27 cellular contexts compared by ENCODE assay signal in the genomic region with DNA sequence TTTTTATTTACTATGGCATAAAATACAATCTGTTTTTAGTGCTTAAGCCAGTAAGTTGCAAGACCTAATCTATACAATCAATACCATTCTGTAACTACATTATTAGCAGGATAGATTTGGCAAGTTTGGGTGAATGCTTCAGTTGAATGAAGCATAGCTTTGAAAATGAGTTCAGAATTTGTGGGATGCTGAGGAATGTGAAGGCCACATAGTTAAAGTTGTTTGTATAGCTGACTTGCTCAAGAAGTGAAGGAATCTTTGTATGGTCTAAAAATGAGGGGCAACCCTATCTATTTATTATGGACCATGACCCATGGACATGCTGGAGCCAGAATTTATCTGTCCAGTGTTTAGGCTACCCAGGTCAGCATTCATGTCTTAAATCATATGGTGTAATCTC. TPM values are rescaled to one million over a fixed set of nuclear protein-coding genes. Genes with fewer than 3 reads are reported as not detected.
DNase-seq lines count a peak whose midpoint lies in the region; ATAC-seq, FAIRE-seq and TF ChIP-seq lines count a peak whose summit lies in the region.
"Had no signal": no experiment of that assay in that cellular context is flagged by ENCODE, and none has a peak within 500 bp of the region (broad histone marks: within the 10 kb centered on the region; RNA-seq: fewer than 3 reads in every experiment).

No MANE protein-coding gene starts in this region.

- TF ChIP-seq CTCF in astrocyte (IDR thresholded peaks at IDR 0.05; ENCODE audit: insufficient read depth, low read depth, low read length) (no peak), upper lobe of right lung (IDR thresholded peaks at IDR 0.05) (no peak), ascending aorta (IDR thresholded peaks at IDR 0.05) (no peak), progenitor cell of endocrine pancreas (IDR thresholded peaks at IDR 0.05; ENCODE audit: unreplicated experiment) (no peak)

- H3K4me1 Mint-ChIP-seq in astrocyte (ENCODE audit: low read depth, unreplicated experiment) (peaks cover 13% of the 10 kb centered on the region), progenitor cell of endocrine pancreas (ENCODE audit: low read depth) (peaks cover 3% of the 10 kb centered on the region)
- H3K4me1 Mint-ChIP-seq: B cell, H9 had no signal

- H3K27me3 Mint-ChIP-seq in astrocyte (ENCODE audit: low read depth, unreplicated experiment): no peaks in the 10 kb centered on the region
- H3K27me3 Mint-ChIP-seq in progenitor cell of endocrine pancreas: no peaks in the 10 kb centered on the region
- H3K27me3 Mint-ChIP-seq: IgD-negative memory B cell had no signal

- H3K4me3 ChIP-seq in astrocyte (ENCODE audit: insufficient read depth, low read depth, low read length) (no peak overlapping the region), upper lobe of right lung (no peak overlapping the region), ascending aorta (no peak overlapping the region)
- H3K4me3 ChIP-seq: GM23248, PC-9, SJCRH30 had no signal

- H3K4me1 ChIP-seq in astrocyte (ENCODE audit: insufficient read depth, low read length) (peaks cover 7% of the 10 kb centered on the region), upper lobe of right lung (peaks cover 9% of the 10 kb centered on the region), ascending aorta (no peaks in the 10 kb centered on the region)
- H3K4me1 ChIP-seq: Caco-2 had no signal

- ATAC-seq in upper lobe of right lung: no peak
- ATAC-seq in activated naive CD4-positive, alpha-beta T cell treated with anti-CD3 and anti-CD28 coated beads, Interleukin-2, amount 50 U/mL, for 72 hours: no peak
- ATAC-seq: CD8-positive, alpha-beta T cell; Right ventricle myocardium inferior; SK-N-SH treated with all-trans-retinoic acid at 6 μM for 48 hours had no signal

- DNase-seq in H54 (ENCODE audit: insufficient read length, low spot score) (no peak), astrocyte (ENCODE audit: low read depth) (peak; percentile 56), iris pigment epithelial cell (ENCODE audit: low read depth) (peak; percentile 66), upper lobe of right lung (no peak), ascending aorta (ENCODE audit: low spot score in 2 of 2) (no peak), progenitor cell of endocrine pancreas (ENCODE audit: low spot score, unreplicated experiment) (no peak)
- no peak for DNase-seq in activated naive CD4-positive, alpha-beta T cell treated with anti-CD3 and anti-CD28 coated beads, Interleukin-2, amount 50 U/mL, for 72 hours (ENCODE audit: low spot score in 2 of 2)
- DNase-seq: Caco-2; CD8-positive, alpha-beta T cell; EL; GF-D8; GM23248; H9; NCI-H1048; NCI-H1417; NCI-H1694; NCI-H2029 treated with DMSO at 0.1 percent for 48 hours; NCI-H446 treated with DMSO at 0.1 percent for 48 hours; NCI-H526 treated with DMSO at 0.1 percent for 48 hours; PC-9; SJCRH30 had no signal

- H3K27me3 ChIP-seq in astrocyte (ENCODE audit: insufficient read depth, low read length) (no peaks in the 10 kb centered on the region), upper lobe of right lung (no peaks in the 10 kb centered on the region), ascending aorta (no peaks in the 10 kb centered on the region)
- H3K27me3 ChIP-seq: SJCRH30 had no signal

- H3K27ac ChIP-seq in astrocyte (ENCODE audit: low read depth, low read length) (no peak overlapping the region), upper lobe of right lung (no peak overlapping the region), ascending aorta (no peak overlapping the region)
- H3K27ac ChIP-seq: C4-2B, GM23248, KMS-11, PC-9, SJCRH30 had no signal

- TF ChIP-seq POLR2A in H54 (IDR thresholded peaks at IDR 0.05; ENCODE audit: low read depth, low read length): no peak

- H3K36me3 ChIP-seq in astrocyte (ENCODE audit: insufficient read depth, low read length): no peaks in the 10 kb centered on the region
- H3K36me3 ChIP-seq in upper lobe of right lung: peaks cover 16% of the 10 kb centered on the region
- peaks cover 4 to 22% of the 10 kb centered on the region in 2 donors for H3K36me3 ChIP-seq in ascending aorta
- H3K36me3 ChIP-seq: SJCRH30 had no signal

- intact Hi-C loops in upper lobe of right lung (cut with DNase I) (no loop called here), ascending aorta (cut with DNase I) (no loop called here)

- no peak overlapping the region for H3K9ac ChIP-seq in astrocyte (ENCODE audit: low read length)
- H3K9ac ChIP-seq: GM23248, KMS-11 had no signal

- H2AFZ ChIP-seq in astrocyte (ENCODE audit: low read depth, low read length): no peak overlapping the region
- H2AFZ ChIP-seq: GM23248, PC-9 had no signal

- H3K36me3 Mint-ChIP-seq in astrocyte (ENCODE audit: low read depth, unreplicated experiment) (peaks cover 1% of the 10 kb centered on the region), progenitor cell of endocrine pancreas (ENCODE audit: insufficient read depth) (no peaks in the 10 kb centered on the region)
- no peaks in the 10 kb centered on the region for H3K36me3 Mint-ChIP-seq in activated naive CD4-positive, alpha-beta T cell treated with anti-CD3 and anti-CD28 coated beads, Interleukin-2, amount 50 U/mL, for 72 hours
- H3K36me3 Mint-ChIP-seq: CD8-positive, alpha-beta T cell had no signal

- FAIRE-seq in H54 (lab: Jason Lieb, UNC) (peak; percentile 30), astrocyte (lab: Jason Lieb, UNC) (peak; percentile 45)

- H4K20me1 ChIP-seq in astrocyte (ENCODE audit: insufficient read depth, low read length): no peaks in the 10 kb centered on the region

- no peaks in the 10 kb centered on the region for H3K9me3 Mint-ChIP-seq in astrocyte (ENCODE audit: unreplicated experiment)
- H3K9me3 Mint-ChIP-seq in progenitor cell of endocrine pancreas (ENCODE audit: low read depth): no peaks in the 10 kb centered on the region
- no peaks in the 10 kb centered on the region for H3K9me3 Mint-ChIP-seq in activated naive CD4-positive, alpha-beta T cell treated with anti-CD3 and anti-CD28 coated beads, Interleukin-2, amount 50 U/mL, for 72 hours
- H3K9me3 Mint-ChIP-seq: CD8-positive, alpha-beta T cell; H9; IgD-negative memory B cell had no signal

- no peak overlapping the region for H3K27ac Mint-ChIP-seq in astrocyte (ENCODE audit: unreplicated experiment)
- H3K27ac Mint-ChIP-seq in progenitor cell of endocrine pancreas: no peak overlapping the region
- no peak overlapping the region for H3K27ac Mint-ChIP-seq in activated naive CD4-positive, alpha-beta T cell treated with anti-CD3 and anti-CD28 coated beads, Interleukin-2, amount 50 U/mL, for 72 hours
- H3K27ac Mint-ChIP-seq: B cell; CD8-positive, alpha-beta T cell; H9; IgD-negative memory B cell had no signal

- H3K79me2 ChIP-seq in astrocyte (ENCODE audit: insufficient read depth, low read length): no peaks in the 10 kb centered on the region

- no peaks in the 10 kb centered on the region for H3K9me3 ChIP-seq in astrocyte (ENCODE audit: insufficient read depth, low read depth, low read length)
- no peaks in the 10 kb centered on the region for H3K9me3 ChIP-seq in upper lobe of right lung
- H3K9me3 ChIP-seq in ascending aorta: peaks cover 0 to 4% of the 10 kb centered on the region in 2 donors
- H3K9me3 ChIP-seq: Caco-2, SJCRH30 had no signal

- no peak overlapping the region for H3K4me3 Mint-ChIP-seq in astrocyte (ENCODE audit: unreplicated experiment)
- H3K4me3 Mint-ChIP-seq in progenitor cell of endocrine pancreas (ENCODE audit: low read depth): no peak overlapping the region
- H3K4me3 Mint-ChIP-seq: B cell; CD8-positive, alpha-beta T cell; H9; IgD-negative memory B cell had no signal

- no peak overlapping the region for H3K4me2 ChIP-seq in astrocyte (ENCODE audit: low read length)
- H3K4me2 ChIP-seq: KMS-11, PC-9 had no signal

RNA-seq across cellular contexts. Expression of gene CRYBG3, which starts 58.5 kb away (rescaled TPM):
- total RNA-seq in astrocyte (13.0 and 14.1 TPM in 2 replicates), upper lobe of right lung (25.5 TPM), ascending aorta (13.2 TPM), progenitor cell of endocrine pancreas (5.7 and 6.0 TPM in 2 replicates)
- 10 to 100 TPM in 1 of 2 donors, 1 to 10 TPM in 1; 1.3 to 10.6 TPM for total RNA-seq in activated naive CD4-positive, alpha-beta T cell treated with anti-CD3 and anti-CD28 coated beads, Interleukin-2, amount 50 U/mL, for 72 hours

Comparison
In these comparisons a context has a peak if more than half of its experiments do, and no peak if none do; other contexts are left out.
1. DNase-seq: peak in astrocyte (single experiment) and iris pigment epithelial cell (single experiment); none in H54 (single experiment), upper lobe of right lung (single experiment), ascending aorta (0 of 2), progenitor cell of endocrine pancreas (single experiment) and activated naive CD4-positive, alpha-beta T cell treated with anti-CD3 and anti-CD28 coated beads, Interleukin-2, amount 50 U/mL, for 72 hours (0 of 2).